ENCODE assay signal across 1 cellular context in the genomic region with DNA sequence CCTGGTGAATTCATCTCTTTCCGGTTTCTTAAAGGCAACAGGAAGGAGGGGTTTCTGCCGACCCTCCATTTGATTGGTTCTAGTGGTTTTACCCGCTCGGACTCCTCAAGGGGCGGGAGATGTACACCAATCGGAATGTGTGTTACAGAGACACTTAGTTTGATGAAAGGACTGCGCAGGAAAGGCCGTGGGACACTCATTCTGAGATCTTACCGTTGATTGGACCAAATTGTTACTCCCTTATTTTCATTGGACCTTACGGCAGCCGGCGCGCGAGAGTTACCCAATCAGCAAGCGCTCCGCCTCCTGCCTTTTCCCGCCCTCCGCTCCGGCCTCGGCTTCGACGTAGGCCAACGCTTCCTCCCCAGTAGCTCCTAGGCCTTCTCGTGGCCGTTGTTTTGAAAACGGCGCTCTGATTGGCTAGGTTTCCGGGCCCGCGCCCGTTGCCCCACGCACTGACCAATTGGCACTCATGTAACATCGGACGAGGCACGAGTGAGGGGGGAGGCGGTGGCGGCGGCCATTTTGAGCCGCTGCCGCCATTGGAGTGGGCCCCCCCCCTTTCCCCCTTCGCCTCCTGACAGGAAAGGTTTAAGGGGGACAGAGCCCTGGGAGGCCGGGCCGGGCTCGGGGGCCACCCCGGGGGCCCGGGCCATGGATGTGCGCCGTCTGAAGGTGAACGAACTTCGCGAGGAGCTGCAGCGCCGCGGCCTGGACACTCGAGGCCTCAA.
A peak's percentile ranks its signal among the peaks of the same experiment; 100 is the strongest.
TF ChIP-seq lines count a peak whose summit lies in the region.

A gene (plus strand): TSS at position 523 of the 731 bp plus-strand sequence. CDS start 132 bp downstream, at position 655.

TF ChIP-seq in HEK293, 187 proteins besides CTCF, POLR2A, EP300 and RAD21 (continued from another document and continues in another):
- TF ChIP-seq, protein P1, sequence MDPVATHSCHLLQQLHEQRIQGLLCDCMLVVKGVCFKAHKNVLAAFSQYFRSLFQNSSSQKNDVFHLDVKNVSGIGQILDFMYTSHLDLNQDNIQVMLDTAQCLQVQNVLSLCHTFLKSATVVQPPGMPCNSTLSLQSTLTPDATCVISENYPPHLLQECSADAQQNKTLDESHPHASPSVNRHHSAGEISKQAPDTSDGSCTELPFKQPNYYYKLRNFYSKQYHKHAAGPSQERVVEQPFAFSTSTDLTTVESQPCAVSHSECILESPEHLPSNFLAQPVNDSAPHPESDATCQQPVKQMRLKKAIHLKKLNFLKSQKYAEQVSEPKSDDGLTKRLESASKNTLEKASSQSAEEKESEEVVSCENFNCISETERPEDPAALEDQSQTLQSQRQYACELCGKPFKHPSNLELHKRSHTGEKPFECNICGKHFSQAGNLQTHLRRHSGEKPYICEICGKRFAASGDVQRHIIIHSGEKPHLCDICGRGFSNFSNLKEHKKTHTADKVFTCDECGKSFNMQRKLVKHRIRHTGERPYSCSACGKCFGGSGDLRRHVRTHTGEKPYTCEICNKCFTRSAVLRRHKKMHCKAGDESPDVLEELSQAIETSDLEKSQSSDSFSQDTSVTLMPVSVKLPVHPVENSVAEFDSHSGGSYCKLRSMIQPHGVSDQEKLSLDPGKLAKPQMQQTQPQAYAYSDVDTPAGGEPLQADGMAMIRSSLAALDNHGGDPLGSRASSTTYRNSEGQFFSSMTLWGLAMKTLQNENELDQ (tag by site-specific recombination; IDR thresholded peaks at IDR 0.05; ENCODE audit: low read depth) = no peak
- no peak for TF ChIP-seq GFI1B (tag by site-specific recombination; IDR thresholded peaks at IDR 0.05)
- TF ChIP-seq KLF8 (tag by site-specific recombination; IDR thresholded peaks at IDR 0.05) = peak; percentile 94
- TF ChIP-seq REPIN1 (tag by site-specific recombination; IDR thresholded peaks at IDR 0.05; ENCODE audit: low read depth) = no peak
- TF ChIP-seq IKZF3 (tag by site-specific recombination; IDR thresholded peaks at IDR 0.05) = peak; percentile 39; the same call in 1 of the 2 replicates
- TF ChIP-seq, protein P2, sequence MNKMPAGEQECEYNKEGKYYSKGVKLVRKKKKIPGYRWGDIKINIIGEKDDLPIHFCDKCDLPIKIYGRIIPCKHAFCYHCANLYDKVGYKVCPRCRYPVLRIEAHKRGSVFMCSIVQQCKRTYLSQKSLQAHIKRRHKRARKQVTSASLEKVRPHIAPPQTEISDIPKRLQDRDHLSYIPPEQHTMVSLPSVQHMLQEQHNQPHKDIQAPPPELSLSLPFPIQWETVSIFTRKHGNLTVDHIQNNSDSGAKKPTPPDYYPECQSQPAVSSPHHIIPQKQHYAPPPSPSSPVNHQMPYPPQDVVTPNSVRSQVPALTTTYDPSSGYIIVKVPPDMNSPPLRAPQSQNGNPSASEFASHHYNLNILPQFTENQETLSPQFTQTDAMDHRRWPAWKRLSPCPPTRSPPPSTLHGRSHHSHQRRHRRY (tag by site-specific recombination; IDR thresholded peaks at IDR 0.05) = 0 out of 2 replicates have a peak, but pooled peaks have one; percentile 85
- TF ChIP-seq, protein P3, sequence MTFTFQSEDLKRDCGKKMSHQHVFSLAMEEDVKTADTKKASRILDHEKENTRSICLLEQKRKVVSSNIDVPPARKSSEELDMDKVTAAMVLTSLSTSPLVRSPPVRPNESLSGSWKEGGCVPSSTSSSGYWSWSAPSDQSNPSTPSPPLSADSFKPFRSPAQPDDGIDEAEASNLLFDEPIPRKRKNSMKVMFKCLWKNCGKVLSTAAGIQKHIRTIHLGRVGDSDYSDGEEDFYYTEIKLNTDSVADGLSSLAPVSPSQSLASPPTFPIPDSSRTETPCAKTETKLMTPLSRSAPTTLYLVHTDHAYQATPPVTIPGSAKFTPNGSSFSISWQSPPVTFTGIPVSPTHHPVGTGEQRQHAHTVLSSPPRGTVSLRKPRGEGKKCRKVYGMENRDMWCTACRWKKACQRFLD (tag by site-specific recombination; IDR thresholded peaks at IDR 0.05) = no peak
- no peak for TF ChIP-seq ZNF530 (tag by site-specific recombination; IDR thresholded peaks at IDR 0.05; ENCODE audit: low read depth)
- no peak for TF ChIP-seq ZNF626 (tag by site-specific recombination; IDR thresholded peaks at IDR 0.05)
- 0 out of 2 replicates have a peak, but pooled peaks have one; percentile 14 for TF ChIP-seq SALL2 (tag by site-specific recombination; IDR thresholded peaks at IDR 0.05; ENCODE audit: borderline replicate concordance)
- peak; percentile 79 for TF ChIP-seq ZNF76 (tag by site-specific recombination; IDR thresholded peaks at IDR 0.05; ENCODE audit: borderline replicate concordance, low read depth)
- TF ChIP-seq ZNF324 (tag by site-specific recombination; IDR thresholded peaks at IDR 0.05) = peak; percentile 92
- peak; percentile 94 for TF ChIP-seq KLF16 (tag by site-specific recombination; IDR thresholded peaks at IDR 0.05)
- TF ChIP-seq ZNF248 (tag by site-specific recombination; IDR thresholded peaks at IDR 0.05) = no peak
- peak; percentile 89 for TF ChIP-seq OSR2 (tag by site-specific recombination; IDR thresholded peaks at IDR 0.05)
- TF ChIP-seq ZBTB20 (tag by site-specific recombination; IDR thresholded peaks at IDR 0.05) = peak; percentile 78
- peak; percentile 61; the same call in 1 of the 2 replicates for TF ChIP-seq OVOL3 (tag by site-specific recombination; IDR thresholded peaks at IDR 0.05)
- TF ChIP-seq EGR2 (tag by site-specific recombination; IDR thresholded peaks at IDR 0.05; ENCODE audit: low read depth) = peak; percentile 87
- no peak for TF ChIP-seq ZNF791 (tag by site-specific recombination; IDR thresholded peaks at IDR 0.05)
- TF ChIP-seq ZNF416 (tag by site-specific recombination; IDR thresholded peaks at IDR 0.05) = no peak
- TF ChIP-seq ZNF660 (tag by site-specific recombination; IDR thresholded peaks at IDR 0.05) = peak; percentile 81
- TF ChIP-seq ZNF335 (tag by site-specific recombination; conservative IDR thresholded peaks at IDR 0.05) = no peak
- TF ChIP-seq ZNF623 (tag by site-specific recombination; IDR thresholded peaks at IDR 0.05) = no peak; the same call in 1 of the 2 replicates
- 0 out of 2 replicates have a peak, but pooled peaks have one; percentile 31 for TF ChIP-seq GLI4 (tag by site-specific recombination; IDR thresholded peaks at IDR 0.05)
- TF ChIP-seq, protein P4, sequence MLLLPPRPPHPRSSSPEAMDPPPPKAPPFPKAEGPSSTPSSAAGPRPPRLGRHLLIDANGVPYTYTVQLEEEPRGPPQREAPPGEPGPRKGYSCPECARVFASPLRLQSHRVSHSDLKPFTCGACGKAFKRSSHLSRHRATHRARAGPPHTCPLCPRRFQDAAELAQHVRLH (tag by site-specific recombination; IDR thresholded peaks at IDR 0.05) = peak; percentile 86
- TF ChIP-seq ZNF214 (tag by site-specific recombination; IDR thresholded peaks at IDR 0.05; ENCODE audit: borderline replicate concordance) = no peak
- TF ChIP-seq, protein P5, sequence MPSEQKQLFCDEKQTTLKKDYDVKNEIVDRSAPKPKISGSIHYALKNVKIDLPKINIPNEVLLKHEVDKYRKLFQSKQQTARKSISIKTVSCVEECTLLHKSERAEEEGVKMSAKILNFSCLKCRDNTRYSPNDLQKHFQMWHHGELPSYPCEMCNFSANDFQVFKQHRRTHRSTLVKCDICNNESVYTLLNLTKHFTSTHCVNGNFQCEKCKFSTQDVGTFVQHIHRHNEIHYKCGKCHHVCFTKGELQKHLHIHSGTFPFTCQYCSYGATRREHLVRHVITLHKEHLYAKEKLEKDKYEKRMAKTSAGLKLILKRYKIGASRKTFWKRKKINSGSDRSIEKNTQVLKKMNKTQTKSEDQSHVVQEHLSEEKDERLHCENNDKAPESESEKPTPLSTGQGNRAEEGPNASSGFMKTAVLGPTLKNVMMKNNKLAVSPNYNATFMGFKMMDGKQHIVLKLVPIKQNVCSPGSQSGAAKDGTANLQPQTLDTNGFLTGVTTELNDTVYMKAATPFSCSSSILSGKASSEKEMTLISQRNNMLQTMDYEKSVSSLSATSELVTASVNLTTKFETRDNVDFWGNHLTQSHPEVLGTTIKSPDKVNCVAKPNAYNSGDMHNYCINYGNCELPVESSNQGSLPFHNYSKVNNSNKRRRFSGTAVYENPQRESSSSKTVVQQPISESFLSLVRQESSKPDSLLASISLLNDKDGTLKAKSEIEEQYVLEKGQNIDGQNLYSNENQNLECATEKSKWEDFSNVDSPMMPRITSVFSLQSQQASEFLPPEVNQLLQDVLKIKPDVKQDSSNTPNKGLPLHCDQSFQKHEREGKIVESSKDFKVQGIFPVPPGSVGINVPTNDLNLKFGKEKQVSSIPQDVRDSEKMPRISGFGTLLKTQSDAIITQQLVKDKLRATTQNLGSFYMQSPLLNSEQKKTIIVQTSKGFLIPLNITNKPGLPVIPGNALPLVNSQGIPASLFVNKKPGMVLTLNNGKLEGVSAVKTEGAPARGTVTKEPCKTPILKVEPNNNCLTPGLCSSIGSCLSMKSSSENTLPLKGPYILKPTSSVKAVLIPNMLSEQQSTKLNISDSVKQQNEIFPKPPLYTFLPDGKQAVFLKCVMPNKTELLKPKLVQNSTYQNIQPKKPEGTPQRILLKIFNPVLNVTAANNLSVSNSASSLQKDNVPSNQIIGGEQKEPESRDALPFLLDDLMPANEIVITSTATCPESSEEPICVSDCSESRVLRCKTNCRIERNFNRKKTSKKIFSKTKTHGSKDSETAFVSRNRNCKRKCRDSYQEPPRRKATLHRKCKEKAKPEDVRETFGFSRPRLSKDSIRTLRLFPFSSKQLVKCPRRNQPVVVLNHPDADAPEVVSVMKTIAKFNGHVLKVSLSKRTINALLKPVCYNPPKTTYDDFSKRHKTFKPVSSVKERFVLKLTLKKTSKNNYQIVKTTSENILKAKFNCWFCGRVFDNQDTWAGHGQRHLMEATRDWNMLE (tag by site-specific recombination; conservative IDR thresholded peaks at IDR 0.05; ENCODE audit: low read depth) = peak; percentile 42; the same call in 1 of the 2 replicates
- TF ChIP-seq KLF7 (tag by site-specific recombination; IDR thresholded peaks at IDR 0.05; ENCODE audit: borderline replicate concordance) = peak; percentile 86
- TF ChIP-seq, protein P6, sequence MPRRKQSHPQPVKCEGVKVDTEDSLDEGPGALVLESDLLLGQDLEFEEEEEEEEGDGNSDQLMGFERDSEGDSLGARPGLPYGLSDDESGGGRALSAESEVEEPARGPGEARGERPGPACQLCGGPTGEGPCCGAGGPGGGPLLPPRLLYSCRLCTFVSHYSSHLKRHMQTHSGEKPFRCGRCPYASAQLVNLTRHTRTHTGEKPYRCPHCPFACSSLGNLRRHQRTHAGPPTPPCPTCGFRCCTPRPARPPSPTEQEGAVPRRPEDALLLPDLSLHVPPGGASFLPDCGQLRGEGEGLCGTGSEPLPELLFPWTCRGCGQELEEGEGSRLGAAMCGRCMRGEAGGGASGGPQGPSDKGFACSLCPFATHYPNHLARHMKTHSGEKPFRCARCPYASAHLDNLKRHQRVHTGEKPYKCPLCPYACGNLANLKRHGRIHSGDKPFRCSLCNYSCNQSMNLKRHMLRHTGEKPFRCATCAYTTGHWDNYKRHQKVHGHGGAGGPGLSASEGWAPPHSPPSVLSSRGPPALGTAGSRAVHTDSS (tag by site-specific recombination; IDR thresholded peaks at IDR 0.05) = no peak
- TF ChIP-seq ZNF501 (tag by site-specific recombination; IDR thresholded peaks at IDR 0.05) = peak; percentile 93
- TF ChIP-seq ZNF184 (tag by site-specific recombination; IDR thresholded peaks at IDR 0.05) = no peak
- TF ChIP-seq, protein P7, sequence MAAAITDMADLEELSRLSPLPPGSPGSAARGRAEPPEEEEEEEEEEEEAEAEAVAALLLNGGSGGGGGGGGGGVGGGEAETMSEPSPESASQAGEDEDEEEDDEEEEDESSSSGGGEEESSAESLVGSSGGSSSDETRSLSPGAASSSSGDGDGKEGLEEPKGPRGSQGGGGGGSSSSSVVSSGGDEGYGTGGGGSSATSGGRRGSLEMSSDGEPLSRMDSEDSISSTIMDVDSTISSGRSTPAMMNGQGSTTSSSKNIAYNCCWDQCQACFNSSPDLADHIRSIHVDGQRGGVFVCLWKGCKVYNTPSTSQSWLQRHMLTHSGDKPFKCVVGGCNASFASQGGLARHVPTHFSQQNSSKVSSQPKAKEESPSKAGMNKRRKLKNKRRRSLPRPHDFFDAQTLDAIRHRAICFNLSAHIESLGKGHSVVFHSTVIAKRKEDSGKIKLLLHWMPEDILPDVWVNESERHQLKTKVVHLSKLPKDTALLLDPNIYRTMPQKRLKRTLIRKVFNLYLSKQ (tag by site-specific recombination; IDR thresholded peaks at IDR 0.05; ENCODE audit: borderline replicate concordance) = no peak
- TF ChIP-seq, protein P8, sequence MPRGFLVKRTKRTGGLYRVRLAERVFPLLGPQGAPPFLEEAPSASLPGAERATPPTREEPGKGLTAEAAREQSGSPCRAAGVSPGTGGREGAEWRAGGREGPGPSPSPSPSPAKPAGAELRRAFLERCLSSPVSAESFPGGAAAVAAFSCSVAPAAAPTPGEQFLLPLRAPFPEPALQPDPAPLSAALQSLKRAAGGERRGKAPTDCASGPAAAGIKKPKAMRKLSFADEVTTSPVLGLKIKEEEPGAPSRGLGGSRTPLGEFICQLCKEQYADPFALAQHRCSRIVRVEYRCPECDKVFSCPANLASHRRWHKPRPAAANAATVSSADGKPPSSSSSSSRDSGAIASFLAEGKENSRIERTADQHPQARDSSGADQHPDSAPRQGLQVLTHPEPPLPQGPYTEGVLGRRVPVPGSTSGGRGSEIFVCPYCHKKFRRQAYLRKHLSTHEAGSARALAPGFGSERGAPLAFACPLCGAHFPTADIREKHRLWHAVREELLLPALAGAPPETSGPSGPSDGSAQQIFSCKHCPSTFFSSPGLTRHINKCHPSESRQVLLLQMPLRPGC (tag by site-specific recombination; IDR thresholded peaks at IDR 0.05) = peak; percentile 69
- TF ChIP-seq ZFP37 (tag by site-specific recombination; IDR thresholded peaks at IDR 0.05) = peak; percentile 92
- no peak for TF ChIP-seq SCRT1 (tag by site-specific recombination; IDR thresholded peaks at IDR 0.05; ENCODE audit: borderline replicate concordance)
- peak; percentile 77; the same call in 1 of the 2 replicates for TF ChIP-seq ZNF394 (tag by site-specific recombination; IDR thresholded peaks at IDR 0.05; ENCODE audit: borderline replicate concordance)
- peak; percentile 73; the same call in 1 of the 2 replicates for TF ChIP-seq KLF9 (tag by site-specific recombination; IDR thresholded peaks at IDR 0.05; ENCODE audit: low read depth)
- TF ChIP-seq ZNF544 (tag by site-specific recombination; IDR thresholded peaks at IDR 0.05) = no peak
- TF ChIP-seq ZNF843 (tag by site-specific recombination; IDR thresholded peaks at IDR 0.05) = peak; percentile 28; the same call in 1 of the 2 replicates
- TF ChIP-seq, protein P9, sequence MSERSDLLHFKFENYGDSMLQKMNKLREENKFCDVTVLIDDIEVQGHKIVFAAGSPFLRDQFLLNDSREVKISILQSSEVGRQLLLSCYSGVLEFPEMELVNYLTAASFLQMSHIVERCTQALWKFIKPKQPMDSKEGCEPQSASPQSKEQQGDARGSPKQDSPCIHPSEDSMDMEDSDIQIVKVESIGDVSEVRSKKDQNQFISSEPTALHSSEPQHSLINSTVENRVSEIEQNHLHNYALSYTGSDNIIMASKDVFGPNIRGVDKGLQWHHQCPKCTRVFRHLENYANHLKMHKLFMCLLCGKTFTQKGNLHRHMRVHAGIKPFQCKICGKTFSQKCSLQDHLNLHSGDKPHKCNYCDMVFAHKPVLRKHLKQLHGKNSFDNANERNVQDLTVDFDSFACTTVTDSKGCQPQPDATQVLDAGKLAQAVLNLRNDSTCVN (tag by site-specific recombination; optimal IDR thresholded peaks at IDR 0.05) = peak; percentile 76
- TF ChIP-seq ZFP41 (tag by site-specific recombination; IDR thresholded peaks at IDR 0.05; ENCODE audit: borderline replicate concordance) = no peak
- TF ChIP-seq ZNF157 (tag by site-specific recombination; IDR thresholded peaks at IDR 0.05) = no peak
- no peak for TF ChIP-seq ZNF548 (tag by site-specific recombination; IDR thresholded peaks at IDR 0.05)
- no peak for TF ChIP-seq ZNF571 (tag by site-specific recombination; IDR thresholded peaks at IDR 0.05)
